23 cellular contexts compared by ENCODE assay signal in the genomic region with DNA sequence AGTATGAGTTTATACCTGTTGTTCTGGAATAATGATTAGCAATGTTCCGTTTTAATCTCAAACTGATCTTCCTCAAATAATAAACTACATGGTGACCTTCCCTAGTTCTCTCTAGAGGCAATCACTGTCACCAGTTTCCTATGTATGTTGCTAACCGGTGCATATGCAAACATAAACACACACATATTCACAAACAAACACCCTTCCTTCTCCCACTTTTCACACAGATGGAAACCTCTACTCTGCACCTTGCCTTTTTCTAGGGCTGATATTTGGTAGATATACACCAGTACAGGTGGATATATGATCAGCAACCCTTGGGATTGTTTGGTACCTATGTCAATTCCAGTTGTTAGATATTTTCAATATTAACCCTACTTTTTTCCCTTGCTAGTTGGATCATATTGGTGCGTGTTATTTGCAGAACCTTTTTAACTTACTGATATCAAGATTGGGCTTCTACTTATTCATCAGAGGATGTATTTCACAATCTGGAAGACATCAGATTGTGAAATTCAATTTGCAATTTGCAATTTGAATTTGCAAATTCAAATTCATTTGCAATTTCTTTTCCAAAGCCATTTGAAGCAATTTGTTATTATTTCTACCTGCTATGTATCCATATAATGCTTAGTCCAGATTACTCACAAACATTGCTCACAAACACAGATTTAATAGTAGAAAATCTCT. TPM values are rescaled to one million over a fixed set of nuclear protein-coding genes. Genes with fewer than 3 reads are reported as not detected.
DNase-seq lines count a peak whose midpoint lies in the region; ATAC-seq lines count a peak whose summit lies in the region.
"Had no signal": no experiment of that assay in that cellular context is flagged by ENCODE, and none has a peak within 500 bp of the region (broad histone marks: within the 10 kb centered on the region; RNA-seq: fewer than 3 reads in every experiment).

No MANE protein-coding gene starts in this region.

- H3K4me3 ChIP-seq in thymus (ENCODE audit: low read length): no peak overlapping the region
- H3K4me3 ChIP-seq: esophagus squamous epithelium, sigmoid colon, thyroid gland had no signal

- 95% methylated on average over 3 of the region's 3 CpGs for WGBS in thymus

- H3K27me3 ChIP-seq in thymus (ENCODE audit: control insufficient read depth, insufficient read depth): no peaks in the 10 kb centered on the region
- H3K27me3 ChIP-seq: esophagus squamous epithelium, sigmoid colon, thyroid gland had no signal

- CTCF ChIA-PET in activated naive CD4-positive, alpha-beta T cell treated with anti-CD3 and anti-CD28 coated beads, Interleukin-2, amount 10 ng/mL, durations not matched to agents 7 days and 5 days (lab: Charles Lee): no interaction called here
- CTCF ChIA-PET in T-cell (lab: Charles Lee): interaction anchor here in 1 of 2 donors (1.4 to 1.7 kb wide), 2 partner anchors 10 to 11 kb away, joined by 7 to 8 read pairs; no protein-coding TSS in a partner anchor

- H3K4me3 Mint-ChIP-seq in activated naive CD4-positive, alpha-beta T cell treated with anti-CD3 and anti-CD28 coated beads, Interleukin-2, amount 10 ng/mL, durations not matched to agents 7 days and 5 days: peak overlapping the region; percentile 61
- H3K4me3 Mint-ChIP-seq in T-cell: peak overlapping the region; percentile 51 to 71 (median 65)
- peak overlapping the region; percentile 75 for H3K4me3 Mint-ChIP-seq in activated naive CD8-positive, alpha-beta T cell treated with anti-CD3 and anti-CD28 coated beads, Interleukin-2, amount 50 U/mL, for 24 hours
- H3K4me3 Mint-ChIP-seq: naive B cell; stimulated activated memory B cell treated with anti-CD40 and anti-IgM and Interleukin-4, amounts not matched to agents 10 μg/mL and 1 μg/mL and 100 μg/mL, for 72 hours had no signal

- no peaks in the 10 kb centered on the region for H3K27me3 Mint-ChIP-seq in activated naive CD4-positive, alpha-beta T cell treated with anti-CD3 and anti-CD28 coated beads, Interleukin-2, amount 10 ng/mL, durations not matched to agents 7 days and 5 days
- H3K27me3 Mint-ChIP-seq in T-cell: no peaks in the 10 kb centered on the region
- H3K27me3 Mint-ChIP-seq in activated naive CD8-positive, alpha-beta T cell treated with anti-CD3 and anti-CD28 coated beads, Interleukin-2, amount 50 U/mL, for 24 hours: no peaks in the 10 kb centered on the region
- H3K27me3 Mint-ChIP-seq: stimulated activated memory B cell treated with anti-CD40 and anti-IgM and Interleukin-4, amounts not matched to agents 10 μg/mL and 1 μg/mL and 100 μg/mL, for 72 hours had no signal

- DNase-seq in activated naive CD4-positive, alpha-beta T cell treated with anti-CD3 and anti-CD28 coated beads, Interleukin-2, amount 10 ng/mL, durations not matched to agents 7 days and 5 days: no peak
- no peak for DNase-seq in activated naive CD4-positive, alpha-beta T cell (lab: John Stamatoyannopoulos, UW)
- no peak for DNase-seq in T-cell
- DNase-seq in activated naive CD8-positive, alpha-beta T cell treated with anti-CD3 and anti-CD28 coated beads, Interleukin-2, amount 50 U/mL, for 24 hours: no peak
- DNase-seq in HT-29 (ENCODE audit: low spot score): no peak
- DNase-seq: activated CD4-positive, alpha-beta T cell treated with anti-CD3 and anti-CD28 coated beads for 48 hours; anterior cingulate cortex; central memory CD4-positive, alpha-beta T cell; DMS79 treated with DMSO at 0.1 percent for 48 hours; esophagus squamous epithelium; mesendoderm; MM.1S; naive B cell; NCI-H1436 treated with DMSO at 0.1 percent for 48 hours; NCI-H2171 treated with DMSO at 0.1 percent for 48 hours; sigmoid colon; thyroid gland had no signal

- H3K9me3 Mint-ChIP-seq in activated naive CD4-positive, alpha-beta T cell treated with anti-CD3 and anti-CD28 coated beads, Interleukin-2, amount 10 ng/mL, durations not matched to agents 7 days and 5 days: no peaks in the 10 kb centered on the region
- H3K9me3 Mint-ChIP-seq in T-cell: no peaks in the 10 kb centered on the region
- H3K9me3 Mint-ChIP-seq in activated naive CD8-positive, alpha-beta T cell treated with anti-CD3 and anti-CD28 coated beads, Interleukin-2, amount 50 U/mL, for 24 hours: no peaks in the 10 kb centered on the region
- H3K9me3 Mint-ChIP-seq: naive B cell; stimulated activated memory B cell treated with anti-CD40 and anti-IgM and Interleukin-4, amounts not matched to agents 10 μg/mL and 1 μg/mL and 100 μg/mL, for 72 hours had no signal

- no peaks in the 10 kb centered on the region for H3K9me3 ChIP-seq in thymus (ENCODE audit: control insufficient read depth)
- H3K9me3 ChIP-seq: esophagus squamous epithelium, sigmoid colon, thyroid gland had no signal

- H3K4me1 ChIP-seq in thymus (ENCODE audit: control insufficient read depth, insufficient read depth, low read length): peaks cover 37% of the 10 kb centered on the region
- H3K4me1 ChIP-seq: esophagus squamous epithelium, parathyroid adenoma, sigmoid colon, thyroid gland had no signal

- peak overlapping the region; percentile 43 for H3K27ac ChIP-seq in thymus (ENCODE audit: low read depth)
- H3K27ac ChIP-seq: esophagus squamous epithelium, HL-60, parathyroid adenoma, sigmoid colon, thyroid gland had no signal

- POLR2A ChIA-PET in T-cell (lab: Charles Lee): interaction anchor here in 1 of 2 donors (0.9 kb wide), 1 partner anchor 10 kb away, joined by 3 read pairs; no protein-coding TSS in a partner anchor

- H3K36me3 Mint-ChIP-seq in activated naive CD4-positive, alpha-beta T cell treated with anti-CD3 and anti-CD28 coated beads, Interleukin-2, amount 10 ng/mL, durations not matched to agents 7 days and 5 days: peaks cover 7% of the 10 kb centered on the region
- H3K36me3 Mint-ChIP-seq in T-cell: peaks cover 3% of the 10 kb centered on the region
- H3K36me3 Mint-ChIP-seq in activated naive CD8-positive, alpha-beta T cell treated with anti-CD3 and anti-CD28 coated beads, Interleukin-2, amount 50 U/mL, for 24 hours (ENCODE audit: low read depth): no peaks in the 10 kb centered on the region
- H3K36me3 Mint-ChIP-seq: naive B cell; stimulated activated memory B cell treated with anti-CD40 and anti-IgM and Interleukin-4, amounts not matched to agents 10 μg/mL and 1 μg/mL and 100 μg/mL, for 72 hours had no signal

- no peaks in the 10 kb centered on the region for H3K36me3 ChIP-seq in thymus (ENCODE audit: control insufficient read depth, insufficient read depth)
- H3K36me3 ChIP-seq: esophagus squamous epithelium, sigmoid colon, thyroid gland had no signal

- ATAC-seq in T-cell (replicated peaks in 1 of 4): no peak
- ATAC-seq in activated naive CD8-positive, alpha-beta T cell treated with anti-CD3 and anti-CD28 coated beads, Interleukin-2, amount 50 U/mL, for 24 hours: no peak
- ATAC-seq in HG03095 (IDR thresholded peaks at IDR 0.05; ENCODE audit: unreplicated experiment): no peak
- ATAC-seq: stimulated activated memory B cell treated with anti-CD40 and anti-IgM and Interleukin-4, amounts not matched to agents 10 μg/mL and 1 μg/mL and 100 μg/mL, for 72 hours had no signal

- H3K4me1 Mint-ChIP-seq in activated naive CD4-positive, alpha-beta T cell treated with anti-CD3 and anti-CD28 coated beads, Interleukin-2, amount 10 ng/mL, durations not matched to agents 7 days and 5 days: peaks cover 79% of the 10 kb centered on the region
- peaks cover 86 to 87% (median 86%) of the 10 kb centered on the region in 3 donors for H3K4me1 Mint-ChIP-seq in T-cell
- peaks cover 92% of the 10 kb centered on the region for H3K4me1 Mint-ChIP-seq in activated naive CD8-positive, alpha-beta T cell treated with anti-CD3 and anti-CD28 coated beads, Interleukin-2, amount 50 U/mL, for 24 hours

- H3K27ac Mint-ChIP-seq in activated naive CD4-positive, alpha-beta T cell treated with anti-CD3 and anti-CD28 coated beads, Interleukin-2, amount 10 ng/mL, durations not matched to agents 7 days and 5 days: peak overlapping the region; percentile 49
- H3K27ac Mint-ChIP-seq in T-cell: peak overlapping the region; percentile 96 to 98
- H3K27ac Mint-ChIP-seq in activated naive CD8-positive, alpha-beta T cell treated with anti-CD3 and anti-CD28 coated beads, Interleukin-2, amount 50 U/mL, for 24 hours: peak overlapping the region; percentile 95
- H3K27ac Mint-ChIP-seq: naive B cell; stimulated activated memory B cell treated with anti-CD40 and anti-IgM and Interleukin-4, amounts not matched to agents 10 μg/mL and 1 μg/mL and 100 μg/mL, for 72 hours had no signal

RNA-seq across cellular contexts. Expression of gene FYB1, which starts 12.6 kb away (rescaled TPM):
- total RNA-seq in T-cell: 100 to 1,000 TPM; 372 to 769 (median 428) TPM
- 52.9 TPM for polyA plus RNA-seq in thymus
- not detected in 2 replicates for total RNA-seq in HT-29 (2014; rRNA removed; shearing (Covaris generic))
- total RNA-seq: glomerular endothelial cell had no signal

Comparison
In these comparisons a context has a peak if more than half of its experiments do, and no peak if none do; other contexts are left out.
1. RNA of gene FYB1, which starts 12.6 kb away (total RNA-seq): 372 to 769 TPM in T-cell; not detected in HT-29; every median in the first group is over 100 times any median in the second.
2. Peak in every context shown above with its lines, with median percentiles within 50 percentile points of each other: H3K27ac Mint-ChIP-seq and H3K4me3 Mint-ChIP-seq.